Comparison of ENCODE assay signal across 8 cellular contexts in genomic region chr16:27367463-27368357, GRCh38. TPM values are rescaled to one million over a fixed set of nuclear protein-coding genes. Genes with fewer than 3 reads are reported as not detected.
DNase-seq lines count a peak whose midpoint lies in the region; ATAC-seq, FAIRE-seq and TF ChIP-seq lines count a peak whose summit lies in the region.

No MANE protein-coding gene starts in this region.

- FAIRE-seq in A549 (lab: Jason Lieb, UNC), result no peak

- ATAC-seq in A549, result peak; percentile 69 to 77
- ATAC-seq in GM18511 (IDR thresholded peaks at IDR 0.05; ENCODE audit: unreplicated experiment), result peak; percentile 78
- ATAC-seq in HG02970 (IDR thresholded peaks at IDR 0.05; ENCODE audit: low FRiP score, unreplicated experiment), result peak; percentile 72

- H3K4me3 ChIP-seq in A549, result no peak overlapping the region
- H3K4me3 ChIP-seq in lower leg skin (ENCODE audit: low read depth, poor library complexity, severe bottlenecking), result no peak overlapping the region

- peak overlapping the region; percentile 58 for H3K4me3 Mint-ChIP-seq in activated CD4-positive, alpha-beta T cell treated with anti-CD3 and anti-CD28 coated beads, Interleukin-2, amount 10 ng/mL, durations not matched to agents 7 days and 5 days
- H3K4me3 Mint-ChIP-seq in dendritic cell treated with granulocyte-macrophage colony-stimulating factor and Interleukin-4, amounts not matched to agents 40 ng/mL and 50 ng/mL, for 4 days, result peak overlapping the region; percentile 62

- intact Hi-C loops in dendritic cell treated with granulocyte-macrophage colony-stimulating factor and Interleukin-4, amounts not matched to agents 40 ng/mL and 50 ng/mL, for 4 days (cut with micrococcal nuclease), result loop anchor here (1.0 to 5.0 kb wide), 4 partner anchors 89 to 210 kb away; no protein-coding TSS in a partner anchor
- intact Hi-C loops in lower leg skin (cut with DNase I; ENCODE audit: low total_unique reads), result no loop called here

- 0 out of 3 replicates have a peak, but pooled peaks cover 3% of the 10 kb centered on the region for H3K9me3 ChIP-seq in A549

- peak overlapping the region; percentile 58 for H3K4me2 ChIP-seq in A549

- H3K27ac ChIP-seq in A549, result peak overlapping the region; percentile 25 to 83; a peak in 4 of 6 replicates

- peak; percentile 91 for TF ChIP-seq CTCF in A549 (IDR thresholded peaks at IDR 0.05)
- peak in 1 of 3 donors; percentile 72 for TF ChIP-seq CTCF in lower leg skin (IDR thresholded peaks at IDR 0.05)

- CTCF ChIA-PET in A549 (lab: Yijun Ruan, JAX), result interaction anchor here (0.6 to 7.5 kb wide), 64 partner anchors 8 to 511 kb away, joined by 3 to 291 read pairs (median 6); partner anchors contain the start of gene KDM8
- CTCF ChIA-PET in activated CD4-positive, alpha-beta T cell treated with anti-CD3 and anti-CD28 coated beads, Interleukin-2, amount 10 ng/mL, durations not matched to agents 7 days and 5 days (lab: Charles Lee), result interaction anchor here (0.5 to 5.7 kb wide), 36 partner anchors 10 to 210 kb away, joined by 3 to 46 read pairs (median 5); partner anchors contain the start of gene KDM8

- H3K4me1 Mint-ChIP-seq in activated CD4-positive, alpha-beta T cell treated with anti-CD3 and anti-CD28 coated beads, Interleukin-2, amount 10 ng/mL, durations not matched to agents 7 days and 5 days, result peaks cover 80% of the 10 kb centered on the region
- peaks cover 53% of the 10 kb centered on the region for H3K4me1 Mint-ChIP-seq in dendritic cell treated with granulocyte-macrophage colony-stimulating factor and Interleukin-4, amounts not matched to agents 40 ng/mL and 50 ng/mL, for 4 days (ENCODE audit: low read depth)

- TF ChIP-seq EP300 in A549 (IDR thresholded peaks at IDR 0.05), result no peak

- peak overlapping the region; percentile 98 for H3K27ac Mint-ChIP-seq in activated CD4-positive, alpha-beta T cell treated with anti-CD3 and anti-CD28 coated beads, Interleukin-2, amount 10 ng/mL, durations not matched to agents 7 days and 5 days
- H3K27ac Mint-ChIP-seq in dendritic cell treated with granulocyte-macrophage colony-stimulating factor and Interleukin-4, amounts not matched to agents 40 ng/mL and 50 ng/mL, for 4 days, result peak overlapping the region; percentile 82

- TF ChIP-seq POLR2A in A549 (IDR thresholded peaks at IDR 0.05; ENCODE audit: low read length) (no peak), lower leg skin (IDR thresholded peaks at IDR 0.05) (no peak)

- TF ChIP-seq RAD21 in A549 (conservative IDR thresholded peaks at IDR 0.05 in 1 of 2, IDR thresholded peaks at IDR 0.05 in 1 of 2), result peak; percentile 93 to 97

- DNase-seq in A549 (ENCODE audit: low read depth in 1 of 2, low spot score in 1 of 2) (peak; percentile 74 to 87), NCI-H226 (peak; percentile 43), lower leg skin (ENCODE audit: low spot score in 2 of 2) (peak; percentile 72 to 97)
- peak; percentile 90 for DNase-seq in activated CD4-positive, alpha-beta T cell treated with anti-CD3 and anti-CD28 coated beads, Interleukin-2, amount 10 ng/mL, durations not matched to agents 7 days and 5 days
- DNase-seq in stimulated activated CD4-positive, alpha-beta T cell treated with anti-CD3 and anti-CD28 coated beads, TNF-alpha, amount 100 ng/mL, for 1 hour (ENCODE audit: low read depth in 3 of 3, low spot score in 1 of 3), result peak; percentile 74 to 80 (median 76)

- POLR2A ChIA-PET in A549 (lab: Yijun Ruan, JAX), result interaction anchor here (1.1 to 1.6 kb wide), 2 partner anchors 99 to 164 kb away, joined by 4 to 10 read pairs; partner anchors contain the start of genes KDM8 and NSMCE1
- POLR2A ChIA-PET in activated CD4-positive, alpha-beta T cell treated with anti-CD3 and anti-CD28 coated beads, Interleukin-2, amount 10 ng/mL, durations not matched to agents 7 days and 5 days (lab: Charles Lee), result interaction anchor here (0.9 to 1.3 kb wide), 3 partner anchors 77 to 137 kb away, joined by 3 to 9 read pairs (median 3); no protein-coding TSS in a partner anchor

- H3K9me3 Mint-ChIP-seq in activated CD4-positive, alpha-beta T cell treated with anti-CD3 and anti-CD28 coated beads, Interleukin-2, amount 10 ng/mL, durations not matched to agents 7 days and 5 days, result peaks cover 13% of the 10 kb centered on the region
- H3K9me3 Mint-ChIP-seq in dendritic cell treated with granulocyte-macrophage colony-stimulating factor and Interleukin-4, amounts not matched to agents 40 ng/mL and 50 ng/mL, for 4 days, result peaks cover 13% of the 10 kb centered on the region

- H3K36me3 Mint-ChIP-seq in activated CD4-positive, alpha-beta T cell treated with anti-CD3 and anti-CD28 coated beads, Interleukin-2, amount 10 ng/mL, durations not matched to agents 7 days and 5 days (ENCODE audit: low read depth), result peaks cover 54% of the 10 kb centered on the region
- peaks cover 31% of the 10 kb centered on the region for H3K36me3 Mint-ChIP-seq in dendritic cell treated with granulocyte-macrophage colony-stimulating factor and Interleukin-4, amounts not matched to agents 40 ng/mL and 50 ng/mL, for 4 days (ENCODE audit: low read depth)

- no peaks in the 10 kb centered on the region for H3K27me3 Mint-ChIP-seq in activated CD4-positive, alpha-beta T cell treated with anti-CD3 and anti-CD28 coated beads, Interleukin-2, amount 10 ng/mL, durations not matched to agents 7 days and 5 days
- H3K27me3 Mint-ChIP-seq in dendritic cell treated with granulocyte-macrophage colony-stimulating factor and Interleukin-4, amounts not matched to agents 40 ng/mL and 50 ng/mL, for 4 days, result no peaks in the 10 kb centered on the region

- H3K4me1 ChIP-seq in A549, result peaks cover 40% of the 10 kb centered on the region

- WGBS in A549 (ENCODE audit: missing lambda C conversion rate), result 55% methylated on average over 27 of the region's 27 CpGs
- 7 to 13% methylated on average over 26 to 27 of the region's 27 CpGs for WGBS in lower leg skin, 2 donors

TF ChIP-seq in A549, 52 proteins besides CTCF, POLR2A, EP300 and RAD21:
- TF ChIP-seq MAZ (IDR thresholded peaks at IDR 0.05; ENCODE audit: borderline replicate concordance, low read depth, low read length) (peak; percentile 55; the same call in 1 of the 2 replicates), RARB (CRISPR knock-in tag; IDR thresholded peaks at IDR 0.05) (no peak), ZFP36 (IDR thresholded peaks at IDR 0.05; ENCODE audit: borderline replicate concordance, partially characterized antibody) (peak; percentile 68), SMC3 (IDR thresholded peaks at IDR 0.05) (peak; percentile 94)
- TF ChIP-seq, protein P1, sequence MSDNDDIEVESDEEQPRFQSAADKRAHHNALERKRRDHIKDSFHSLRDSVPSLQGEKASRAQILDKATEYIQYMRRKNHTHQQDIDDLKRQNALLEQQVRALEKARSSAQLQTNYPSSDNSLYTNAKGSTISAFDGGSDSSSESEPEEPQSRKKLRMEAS (IDR thresholded peaks at IDR 0.05), result peak; percentile 49

RNA-seq across cellular contexts. Expression of gene IL21R, which starts 34.3 kb away (rescaled TPM):
- polyA plus RNA-seq in A549 (2011; rRNA removed) (0.07 and 0.09 TPM in 2 replicates), A549 (2017; fragmentation: RNase III; extraction: RNeasy Plus Mini Kit Qiagen cat#74134 plus additional on column Dnase treatment) (0.04 TPM in 3 replicates)
- 0.04 and 0.07 TPM in 2 replicates for polyA plus RNA-seq in A549 (2012; cell fraction: cytosol; rRNA removed)
- 0.04 and 0.10 TPM in 2 replicates for polyA plus RNA-seq in A549 (2012; cell fraction: nucleus; rRNA removed)
- polyA minus RNA-seq in A549 (2011; rRNA and poly(A)+ RNA removed), result 0.10 TPM in 1 of 2 replicates, not detected in the other
- total RNA-seq in activated CD4-positive, alpha-beta T cell treated with anti-CD3 and anti-CD28 coated beads, Interleukin-2, amount 10 ng/mL, durations not matched to agents 7 days and 5 days, result 10 to 100 TPM; 44.4 to 45.6 TPM
- total RNA-seq in lower leg skin, result under 1 TPM; 0.15 to 0.58 (median 0.37) TPM

RNA-seq across cellular contexts. Expression of gene IL4R, which starts 53.9 kb away (rescaled TPM):
- 14.4 and 19.9 TPM in 2 replicates for polyA plus RNA-seq in A549 (2011; rRNA removed)
- 17.9 and 24.6 TPM in 2 replicates for polyA plus RNA-seq in A549 (2012; cell fraction: cytosol; rRNA removed)
- 37.5 and 40.4 TPM in 2 replicates for polyA plus RNA-seq in A549 (2012; cell fraction: nucleus; rRNA removed)
- 16.9 to 21.5 TPM (median 19.3 TPM) in 3 replicates for polyA plus RNA-seq in A549 (2017; fragmentation: RNase III; extraction: RNeasy Plus Mini Kit Qiagen cat#74134 plus additional on column Dnase treatment)
- polyA minus RNA-seq in A549 (2011; rRNA and poly(A)+ RNA removed), result 36.4 and 37.1 TPM in 2 replicates
- 100 to 1,000 TPM; 242 to 262 TPM for total RNA-seq in activated CD4-positive, alpha-beta T cell treated with anti-CD3 and anti-CD28 coated beads, Interleukin-2, amount 10 ng/mL, durations not matched to agents 7 days and 5 days
- total RNA-seq in lower leg skin, result 10 to 100 TPM; 22.3 to 35.0 (median 25.1) TPM

Comparison
In these comparisons a context has a peak if more than half of its experiments do, and no peak if none do; other contexts are left out.
1. RNA of gene IL21R, which starts 34.3 kb away (total RNA-seq): 44.4 to 45.6 TPM in activated CD4-positive, alpha-beta T cell treated with anti-CD3 and anti-CD28 coated beads, Interleukin-2, amount 10 ng/mL, durations not matched to agents 7 days and 5 days; 0.15 to 0.58 TPM in lower leg skin; every median in the first group is over 10 times any median in the second.
2. RNA of gene IL4R, which starts 53.9 kb away (total RNA-seq): 242 to 262 TPM in activated CD4-positive, alpha-beta T cell treated with anti-CD3 and anti-CD28 coated beads, Interleukin-2, amount 10 ng/mL, durations not matched to agents 7 days and 5 days; 22.3 to 35.0 TPM in lower leg skin; every median in the first group is over 4 times any median in the second.
3. Peak in every context shown above with its lines, with median percentiles within 50 percentile points of each other: ATAC-seq and DNase-seq.